8 cellular contexts compared by ENCODE assay signal in genomic region chr7:151342102-151342646, GRCh38. TPM values are rescaled to one million over a fixed set of nuclear protein-coding genes. Genes with fewer than 3 reads are reported as not detected.
DNase-seq lines count a peak whose midpoint lies in the region; ATAC-seq and TF ChIP-seq lines count a peak whose summit lies in the region.

No MANE protein-coding gene starts in this region.

- DNase-seq in left ventricle myocardium inferior (no peak), Right ventricle myocardium inferior (ENCODE audit: missing footprints) (no peak), WERI-Rb-1 (no peak), HCEC 1CT (no peak), SHP77 treated with DMSO at 0.1 percent for 48 hours (lab: John Stamatoyannopoulos, UW) (no peak)
- DNase-seq in stimulated activated naive B cell treated with anti-CD40 and anti-IgM and Interleukin-4, amounts not matched to agents 10 μg/mL and 1 μg/mL and 100 μg/mL, for 72 hours = no peak

- H3K36me3 Mint-ChIP-seq in stimulated activated naive B cell treated with anti-CD40 and anti-IgM and Interleukin-4, amounts not matched to agents 10 μg/mL and 1 μg/mL and 100 μg/mL, for 72 hours = peaks cover 10 to 14% of the 10 kb centered on the region in 2 donors

- H3K27me3 Mint-ChIP-seq in stimulated activated naive B cell treated with anti-CD40 and anti-IgM and Interleukin-4, amounts not matched to agents 10 μg/mL and 1 μg/mL and 100 μg/mL, for 72 hours = no peaks in the 10 kb centered on the region

- H3K27me3 ChIP-seq in left ventricle myocardium inferior (ENCODE audit: low read depth) (no peaks in the 10 kb centered on the region), WERI-Rb-1 (ENCODE audit: insufficient read depth, low read depth, severe bottlenecking) (no peaks in the 10 kb centered on the region)

- H3K9me3 ChIP-seq in left ventricle myocardium inferior (replicated peaks) = peaks cover 5% of the 10 kb centered on the region
- H3K9me3 ChIP-seq in WERI-Rb-1 (ENCODE audit: severe bottlenecking) = no peaks in the 10 kb centered on the region

- H3K4me1 Mint-ChIP-seq in stimulated activated naive B cell treated with anti-CD40 and anti-IgM and Interleukin-4, amounts not matched to agents 10 μg/mL and 1 μg/mL and 100 μg/mL, for 72 hours = peaks cover 25 to 45% of the 10 kb centered on the region in 2 donors

- peaks cover 4 to 5% of the 10 kb centered on the region in 2 donors for H3K9me3 Mint-ChIP-seq in stimulated activated naive B cell treated with anti-CD40 and anti-IgM and Interleukin-4, amounts not matched to agents 10 μg/mL and 1 μg/mL and 100 μg/mL, for 72 hours

- no peak for ATAC-seq in Right ventricle myocardium inferior
- peak; percentile 49 for ATAC-seq in HG03097 (IDR thresholded peaks at IDR 0.05; ENCODE audit: low FRiP score, unreplicated experiment)
- ATAC-seq in stimulated activated naive B cell treated with anti-CD40 and anti-IgM and Interleukin-4, amounts not matched to agents 10 μg/mL and 1 μg/mL and 100 μg/mL, for 72 hours (replicated peaks) = peak; percentile 58 to 60

- H3K4me3 ChIP-seq in left ventricle myocardium inferior = peak overlapping the region; percentile 95
- H3K4me3 ChIP-seq in WERI-Rb-1 (ENCODE audit: low read depth, low read length) = peak overlapping the region; percentile 96
- H3K4me3 ChIP-seq in iPS-11a (ENCODE audit: low read depth, low read length) = peak overlapping the region; percentile 76

- TF ChIP-seq CTCF in left ventricle myocardium inferior (IDR thresholded peaks at IDR 0.05; ENCODE audit: borderline replicate concordance) = no peak
- no peak for TF ChIP-seq CTCF in WERI-Rb-1 (IDR thresholded peaks at IDR 0.05; ENCODE audit: low read depth, low read length)

- intact Hi-C loops in left ventricle myocardium inferior (cut with micrococcal nuclease) (no loop called here), Right ventricle myocardium inferior (cut with DNase I) (no loop called here)

- H3K4me1 ChIP-seq in left ventricle myocardium inferior = peaks cover 39% of the 10 kb centered on the region

- H3K36me3 ChIP-seq in left ventricle myocardium inferior (peaks cover 25% of the 10 kb centered on the region), WERI-Rb-1 (peaks cover 25% of the 10 kb centered on the region)

- peak overlapping the region; percentile 51 for H3K27ac Mint-ChIP-seq in stimulated activated naive B cell treated with anti-CD40 and anti-IgM and Interleukin-4, amounts not matched to agents 10 μg/mL and 1 μg/mL and 100 μg/mL, for 72 hours

- H3K27ac ChIP-seq in left ventricle myocardium inferior (replicated peaks) (peak overlapping the region; percentile 80), WERI-Rb-1 (peak overlapping the region; percentile 70)

- peak overlapping the region; percentile 86 to 89 for H3K4me3 Mint-ChIP-seq in stimulated activated naive B cell treated with anti-CD40 and anti-IgM and Interleukin-4, amounts not matched to agents 10 μg/mL and 1 μg/mL and 100 μg/mL, for 72 hours

RNA-seq across cellular contexts. Expression of gene NUB1, which starts 0.6 kb away (rescaled TPM):
- total RNA-seq in left ventricle myocardium inferior (39.5 TPM), Right ventricle myocardium inferior (31.3 TPM)
